21 cellular contexts compared by ENCODE assay signal in genomic region chr14:55848964-55849363, GRCh38.
"Had no signal": no experiment of that assay in that cellular context is flagged by ENCODE, and none has a peak within 500 bp of the region (broad histone marks: within the 10 kb centered on the region; RNA-seq: fewer than 3 reads in every experiment).

No MANE protein-coding gene starts in this region.

- H3K4me3 ChIP-seq: K562 had no signal

- H3K9me3 ChIP-seq: SK-N-SH had no signal

- H3K4me3 Mint-ChIP-seq: IgD-negative memory B cell had no signal

- H3K27ac ChIP-seq: KMS-11, RWPE1 had no signal

- H3K27ac Mint-ChIP-seq: IgD-negative memory B cell had no signal

- H3K36me3 Mint-ChIP-seq: IgD-negative memory B cell had no signal

- DNase-seq: Kasumi-1, MM.1S, NCI-H1092 treated with DMSO at 0.1 percent for 48 hours, NCI-H1436, NCI-H187, NCI-H2029, NCI-H2081 treated with DMSO at 0.1 percent for 48 hours, NCI-H2171, NCI-H226, NCI-H446, NCI-H510A, NCI-H524 treated with DMSO at 0.1 percent for 48 hours, NCI-H69, NCI-H774, SHP77, SK-N-SH had no signal

- H3K4me1 Mint-ChIP-seq: IgD-negative memory B cell had no signal

- ATAC-seq: HepG2, K562 had no signal

- H3K9me3 Mint-ChIP-seq: IgD-negative memory B cell had no signal
